Comparison of ENCODE assay signal across 1 cellular context in the genomic region with DNA sequence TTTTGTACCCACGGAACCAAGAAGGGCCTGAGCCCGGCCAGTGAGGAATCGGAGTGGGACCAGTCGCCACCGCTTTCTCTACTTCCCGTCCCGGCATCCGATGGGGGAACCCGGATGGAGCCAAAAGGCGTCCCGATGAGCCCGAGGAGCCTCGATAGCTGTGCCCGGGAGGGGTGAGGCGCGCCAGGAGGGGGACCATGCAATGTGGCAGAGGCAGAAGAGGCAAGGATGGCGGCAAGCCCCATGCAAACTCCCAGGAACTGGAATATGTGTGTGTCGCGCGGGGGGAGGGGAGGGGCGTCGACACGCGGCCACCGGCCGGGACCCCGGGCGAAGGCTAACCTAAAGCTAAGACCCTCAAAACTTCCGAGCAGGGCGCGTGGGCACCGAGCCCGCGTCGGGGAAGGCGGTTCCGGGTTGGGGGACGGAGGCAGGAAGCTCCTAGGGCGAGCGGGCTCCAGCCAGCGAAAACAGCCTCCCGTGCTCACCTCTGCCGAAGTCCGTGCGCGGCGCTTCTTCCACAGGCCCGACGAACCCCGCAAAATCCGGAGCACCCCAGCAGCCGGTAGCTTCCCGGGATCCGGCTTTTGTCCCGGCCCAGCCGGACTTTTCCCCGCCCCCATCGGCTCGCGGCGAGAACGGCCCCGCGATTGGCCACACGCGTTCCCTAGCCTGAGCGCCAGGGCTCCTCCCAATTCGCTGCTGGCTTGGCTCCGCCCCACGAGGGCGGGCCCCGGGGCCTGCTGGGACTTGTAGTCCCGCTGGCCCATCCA.
TF ChIP-seq lines count a peak whose summit lies in the region.

ACLY (minus strand) TSS at position 560 of the 773 bp plus-strand sequence. CDS start 5,078 bp downstream, outside the sequence.

TF ChIP-seq in HepG2, 621 proteins besides CTCF, POLR2A, EP300 and RAD21 (continued from another document and continues in another):
- TF ChIP-seq HDAC1 (CRISPR knock-in tag; IDR thresholded peaks at IDR 0.05) (peak; percentile 67), ZNF501 (CRISPR knock-in tag; IDR thresholded peaks at IDR 0.05) (peak; percentile 89), ZNF180 (CRISPR knock-in tag; IDR thresholded peaks at IDR 0.05; ENCODE audit: borderline replicate concordance, low read depth) (no peak), ETV5 (CRISPR knock-in tag; IDR thresholded peaks at IDR 0.05; ENCODE audit: borderline replicate concordance) (0 out of 2 replicates have a peak, but pooled peaks have one; percentile 7), ZNF20 (CRISPR knock-in tag; IDR thresholded peaks at IDR 0.05) (0 out of 2 replicates have a peak, but pooled peaks have one; percentile 63), ZNF207 (IDR thresholded peaks at IDR 0.05; ENCODE audit: borderline replicate concordance) (no peak), ZNF510 (CRISPR knock-in tag; IDR thresholded peaks at IDR 0.05; ENCODE audit: low read depth) (0 out of 2 replicates have a peak, but pooled peaks have one; percentile 5), KLF15 (CRISPR knock-in tag; IDR thresholded peaks at IDR 0.05; ENCODE audit: borderline replicate concordance) (no peak; the same call in none of the 2 replicates), SYNCRIP (IDR thresholded peaks at IDR 0.05; ENCODE audit: insufficient read depth, low read depth, low read length) (no peak), MXD1 (CRISPR knock-in tag; IDR thresholded peaks at IDR 0.05) (peak; percentile 8; the same call in 1 of the 2 replicates), FOXK1 (CRISPR knock-in tag; IDR thresholded peaks at IDR 0.05; ENCODE audit: borderline replicate concordance, low read depth) (0 out of 2 replicates have a peak, but pooled peaks have one; percentile 52), MYC (CRISPR knock-in tag; IDR thresholded peaks at IDR 0.05; ENCODE audit: borderline replicate concordance) (peak; percentile 16; the same call in 1 of the 2 replicates), PLRG1 (conservative IDR thresholded peaks at IDR 0.05) (no peak), CEBPG (CRISPR knock-in tag; IDR thresholded peaks at IDR 0.05) (no peak), ZBTB43 (CRISPR knock-in tag; conservative IDR thresholded peaks at IDR 0.05) (no peak), ZHX1 (CRISPR knock-in tag; IDR thresholded peaks at IDR 0.05; ENCODE audit: low read depth) (no peak), DMAP1 (CRISPR knock-in tag; IDR thresholded peaks at IDR 0.05) (no peak), ZNF747 (CRISPR knock-in tag; IDR thresholded peaks at IDR 0.05; ENCODE audit: borderline replicate concordance) (peak; percentile 49), ZNF263 (CRISPR knock-in tag; IDR thresholded peaks at IDR 0.05) (no peak), TBL1XR1 (IDR thresholded peaks at IDR 0.05; ENCODE audit: borderline replicate concordance, low read length, partially characterized antibody) (no peak), SKI (IDR thresholded peaks at IDR 0.05; ENCODE audit: partially characterized antibody) (peak; percentile 6), TGIF2 (CRISPR knock-in tag; IDR thresholded peaks at IDR 0.05) (no peak; the same call in 1 of the 2 replicates), MTF1 (CRISPR knock-in tag; IDR thresholded peaks at IDR 0.05) (no peak), MED1 (CRISPR knock-in tag; IDR thresholded peaks at IDR 0.05) (peak; percentile 36; the same call in 1 of the 2 replicates), PAF1 (CRISPR knock-in tag; IDR thresholded peaks at IDR 0.05) (no peak), ZNF563 (CRISPR knock-in tag; IDR thresholded peaks at IDR 0.05) (no peak; the same call in none of the 2 replicates), GATAD2A (CRISPR knock-in tag; IDR thresholded peaks at IDR 0.05) (no peak), ZNF580 (CRISPR knock-in tag; IDR thresholded peaks at IDR 0.05; ENCODE audit: borderline replicate concordance, low read depth) (0 out of 2 replicates have a peak, but pooled peaks have one; percentile 7), ZNF232 (CRISPR knock-in tag; IDR thresholded peaks at IDR 0.05; ENCODE audit: borderline replicate concordance) (no peak), THAP9 (CRISPR knock-in tag; IDR thresholded peaks at IDR 0.05; ENCODE audit: borderline replicate concordance) (no peak), ZNF441 (CRISPR knock-in tag; IDR thresholded peaks at IDR 0.05; ENCODE audit: borderline replicate concordance) (no peak), CENPBD1 (CRISPR knock-in tag; IDR thresholded peaks at IDR 0.05; ENCODE audit: borderline replicate concordance, low read depth) (no peak), MLXIP (CRISPR knock-in tag; IDR thresholded peaks at IDR 0.05; ENCODE audit: borderline replicate concordance) (no peak), RCOR2 (CRISPR knock-in tag; IDR thresholded peaks at IDR 0.05) (no peak), ZNF253 (CRISPR knock-in tag; IDR thresholded peaks at IDR 0.05; ENCODE audit: borderline replicate concordance) (peak; percentile 73; the same call in 1 of the 2 replicates), ZNF33A (CRISPR knock-in tag; IDR thresholded peaks at IDR 0.05; ENCODE audit: borderline replicate concordance) (no peak), SMAD3 (CRISPR knock-in tag; IDR thresholded peaks at IDR 0.05) (peak; percentile 52; the same call in 1 of the 2 replicates), SAFB2 (CRISPR knock-in tag; IDR thresholded peaks at IDR 0.05; ENCODE audit: borderline replicate concordance, low read depth) (no peak)
- TF ChIP-seq, protein P1, sequence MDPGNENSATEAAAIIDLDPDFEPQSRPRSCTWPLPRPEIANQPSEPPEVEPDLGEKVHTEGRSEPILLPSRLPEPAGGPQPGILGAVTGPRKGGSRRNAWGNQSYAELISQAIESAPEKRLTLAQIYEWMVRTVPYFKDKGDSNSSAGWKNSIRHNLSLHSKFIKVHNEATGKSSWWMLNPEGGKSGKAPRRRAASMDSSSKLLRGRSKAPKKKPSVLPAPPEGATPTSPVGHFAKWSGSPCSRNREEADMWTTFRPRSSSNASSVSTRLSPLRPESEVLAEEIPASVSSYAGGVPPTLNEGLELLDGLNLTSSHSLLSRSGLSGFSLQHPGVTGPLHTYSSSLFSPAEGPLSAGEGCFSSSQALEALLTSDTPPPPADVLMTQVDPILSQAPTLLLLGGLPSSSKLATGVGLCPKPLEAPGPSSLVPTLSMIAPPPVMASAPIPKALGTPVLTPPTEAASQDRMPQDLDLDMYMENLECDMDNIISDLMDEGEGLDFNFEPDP (CRISPR knock-in tag; conservative IDR thresholded peaks at IDR 0.05) = peak; percentile 94; the same call in 1 of the 2 replicates
- TF ChIP-seq, protein P2, sequence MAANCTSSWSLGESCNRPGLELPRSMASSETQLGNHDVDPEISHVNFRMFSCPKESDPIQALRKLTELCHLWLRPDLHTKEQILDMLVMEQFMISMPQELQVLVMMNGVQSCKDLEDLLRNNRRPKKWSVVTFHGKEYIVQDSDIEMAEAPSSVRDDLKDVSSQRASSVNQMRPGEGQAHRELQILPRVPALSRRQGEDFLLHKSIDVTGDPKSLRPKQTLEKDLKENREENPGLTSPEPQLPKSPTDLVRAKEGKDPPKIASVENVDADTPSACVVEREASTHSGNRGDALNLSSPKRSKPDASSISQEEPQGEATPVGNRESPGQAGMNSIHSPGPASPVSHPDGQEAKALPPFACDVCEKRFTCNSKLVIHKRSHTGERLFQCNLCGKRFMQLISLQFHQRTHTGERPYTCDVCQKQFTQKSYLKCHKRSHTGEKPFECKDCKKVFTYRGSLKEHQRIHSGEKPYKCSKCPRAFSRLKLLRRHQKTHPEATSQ (CRISPR knock-in tag; IDR thresholded peaks at IDR 0.05; ENCODE audit: borderline replicate concordance) = no peak
- TF ChIP-seq, protein P3, sequence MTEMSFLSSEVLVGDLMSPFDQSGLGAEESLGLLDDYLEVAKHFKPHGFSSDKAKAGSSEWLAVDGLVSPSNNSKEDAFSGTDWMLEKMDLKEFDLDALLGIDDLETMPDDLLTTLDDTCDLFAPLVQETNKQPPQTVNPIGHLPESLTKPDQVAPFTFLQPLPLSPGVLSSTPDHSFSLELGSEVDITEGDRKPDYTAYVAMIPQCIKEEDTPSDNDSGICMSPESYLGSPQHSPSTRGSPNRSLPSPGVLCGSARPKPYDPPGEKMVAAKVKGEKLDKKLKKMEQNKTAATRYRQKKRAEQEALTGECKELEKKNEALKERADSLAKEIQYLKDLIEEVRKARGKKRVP (CRISPR knock-in tag; IDR thresholded peaks at IDR 0.05) = peak in 1 of 2 experiments; percentile 35; a peak in 1 of 4 replicates
- TF ChIP-seq, protein P4, sequence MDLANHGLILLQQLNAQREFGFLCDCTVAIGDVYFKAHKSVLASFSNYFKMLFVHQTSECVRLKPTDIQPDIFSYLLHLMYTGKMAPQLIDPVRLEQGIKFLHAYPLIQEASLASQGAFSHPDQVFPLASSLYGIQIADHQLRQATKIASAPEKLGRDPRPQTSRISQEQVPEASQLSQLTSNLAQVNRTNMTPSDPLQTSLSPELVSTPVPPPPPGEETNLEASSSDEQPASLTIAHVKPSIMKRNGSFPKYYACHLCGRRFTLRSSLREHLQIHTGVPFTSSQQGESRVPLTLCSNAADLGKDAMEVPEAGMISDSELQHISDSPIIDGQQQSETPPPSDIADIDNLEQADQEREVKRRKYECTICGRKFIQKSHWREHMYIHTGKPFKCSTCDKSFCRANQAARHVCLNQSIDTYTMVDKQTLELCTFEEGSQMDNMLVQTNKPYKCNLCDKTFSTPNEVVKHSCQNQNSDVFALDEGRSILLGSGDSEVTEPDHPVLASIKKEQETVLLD (CRISPR knock-in tag; IDR thresholded peaks at IDR 0.05; ENCODE audit: low read depth) = no peak
